15 cellular contexts compared by ENCODE assay signal in genomic region chr10:85187047-85187446, GRCh38.
DNase-seq lines count a peak whose midpoint lies in the region; ATAC-seq, FAIRE-seq and TF ChIP-seq lines count a peak whose summit lies in the region.
"Had no signal": no experiment of that assay in that cellular context is flagged by ENCODE, and none has a peak within 500 bp of the region (broad histone marks: within the 10 kb centered on the region; RNA-seq: fewer than 3 reads in every experiment).

No MANE protein-coding gene starts in this region.

- FAIRE-seq in colon (lab: Jason Lieb, UNC) = peak; percentile 66

- H3K9me3 ChIP-seq in BE2C = no peaks in the 10 kb centered on the region
- H3K9me3 ChIP-seq in mucosa of descending colon = no peaks in the 10 kb centered on the region

- peak; percentile 21 for DNase-seq in BE2C
- peak in 52 of 76 experiments; percentile 1 to 70 (median 28) for DNase-seq in HUDEP-2 (lab: John Stamatoyannopoulos, UW; ENCODE audit: unreplicated experiment in 76 of 76)
- peak in 2 of 3 donors; percentile 18 to 31 for DNase-seq in mucosa of descending colon
- DNase-seq in foreskin keratinocyte = no peak
- no peak for DNase-seq in NCI-H774 (lab: John Stamatoyannopoulos, UW)
- DNase-seq: CD4-positive, alpha-beta memory T cell; DND-41; GDM1; HCEC 1CT; HFFc6 had no signal

- intact Hi-C loops in mucosa of descending colon (cut with DNase I, micrococcal nuclease) = no loop called here

- ATAC-seq in mucosa of descending colon = no peak
- no peak for ATAC-seq in foreskin keratinocyte
- no peak for ATAC-seq in HG03565 (IDR thresholded peaks at IDR 0.05; ENCODE audit: unreplicated experiment)
- ATAC-seq in GM18870 (IDR thresholded peaks at IDR 0.05; ENCODE audit: unreplicated experiment) = no peak

- H3K4me1 ChIP-seq in BE2C (no peaks in the 10 kb centered on the region), mucosa of descending colon (ENCODE audit: low read depth) (no peaks in the 10 kb centered on the region), foreskin keratinocyte (no peaks in the 10 kb centered on the region)

- H3K36me3 ChIP-seq in BE2C (no peaks in the 10 kb centered on the region), mucosa of descending colon (ENCODE audit: low read depth) (no peaks in the 10 kb centered on the region)

- no peak for TF ChIP-seq CTCF in BE2C (IDR thresholded peaks at IDR 0.05; ENCODE audit: low read depth, low read length)
- TF ChIP-seq CTCF in mucosa of descending colon (IDR thresholded peaks at IDR 0.05) = no peak
- no peak for TF ChIP-seq CTCF in foreskin keratinocyte (conservative IDR thresholded peaks at IDR 0.05)

- H3K27ac ChIP-seq in foreskin keratinocyte = no peak overlapping the region
- H3K27ac ChIP-seq: C4-2B, HL-60 had no signal

- no peaks in the 10 kb centered on the region for H3K27me3 ChIP-seq in BE2C
- H3K27me3 ChIP-seq in foreskin keratinocyte = no peaks in the 10 kb centered on the region

- H3K4me3 ChIP-seq in BE2C (ENCODE audit: low read depth, low read length) (no peak overlapping the region), mucosa of descending colon (no peak overlapping the region)

Comparison
In these comparisons a context has a peak if more than half of its experiments do, and no peak if none do; other contexts are left out.
1. DNase-seq: peak in BE2C (single experiment), HUDEP-2 (52 of 76) and mucosa of descending colon (2 of 3); none in foreskin keratinocyte (0 of 2) and NCI-H774 (single experiment).